1 cellular context compared by ENCODE assay signal in the genomic region with DNA sequence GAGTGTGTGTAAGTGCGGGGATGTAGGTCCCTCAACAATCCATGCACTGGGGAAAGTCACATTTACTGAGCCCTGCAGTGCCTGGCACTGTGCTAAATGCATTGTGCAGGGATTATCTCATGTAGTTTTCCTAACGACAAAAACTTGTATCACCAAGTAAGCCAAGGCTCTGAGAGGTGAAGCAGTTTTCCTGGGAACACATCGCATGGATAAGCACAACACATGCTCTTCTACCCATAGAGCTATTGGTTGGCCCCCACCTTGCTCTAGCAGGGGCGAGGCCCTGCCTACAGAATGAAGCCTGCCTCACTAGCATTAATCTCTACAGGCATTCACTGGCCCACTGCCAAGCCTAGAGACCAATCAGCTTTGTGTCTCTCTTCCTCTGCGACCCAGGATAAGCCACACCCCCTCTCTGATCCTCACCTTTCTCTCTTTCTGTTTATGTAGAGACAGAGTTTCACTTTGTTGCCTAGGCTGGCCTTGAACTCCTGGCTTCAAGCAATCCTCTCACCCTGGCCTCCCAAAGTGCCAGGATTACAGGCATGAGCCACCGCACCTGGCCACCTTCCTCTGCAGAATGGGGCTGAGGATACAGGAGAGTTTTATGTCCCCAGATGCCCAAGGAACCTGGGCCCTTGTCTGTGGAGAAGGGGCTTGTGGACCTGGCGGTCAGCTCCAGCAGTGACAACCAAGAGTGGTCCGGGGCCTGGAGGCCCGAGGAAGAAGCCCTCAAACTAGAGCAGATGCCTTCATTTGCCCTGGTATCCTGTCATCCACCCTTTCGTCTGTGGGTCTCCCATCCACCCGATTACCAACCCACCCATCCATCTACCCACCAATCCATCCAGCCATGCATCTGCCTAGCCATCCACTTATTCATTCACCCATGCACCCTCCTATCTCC.
A peak's percentile ranks its signal among the peaks of the same experiment; 100 is the strongest.
TF ChIP-seq lines count a peak whose summit lies in the region.

No MANE protein-coding gene starts in this region.

TF ChIP-seq in HepG2, 621 proteins besides CTCF, POLR2A, EP300 and RAD21 (continued from another document):
- TF ChIP-seq IKZF5 (CRISPR knock-in tag; IDR thresholded peaks at IDR 0.05) (peak; percentile 74), POLR2AphosphoS5 (IDR thresholded peaks at IDR 0.05; ENCODE audit: low read depth, low read length) (no peak; the same call in 1 of the 2 replicates), HNF4G (IDR thresholded peaks at IDR 0.05; ENCODE audit: borderline replicate concordance, low read depth, low read length) (0 out of 2 replicates have a peak, but pooled peaks have one; percentile 3), HNF4G (CRISPR knock-in tag; IDR thresholded peaks at IDR 0.05; ENCODE audit: borderline replicate concordance, low read depth) (0 out of 2 replicates have a peak, but pooled peaks have one; percentile 31), CREM (IDR thresholded peaks at IDR 0.05) (peak; percentile 22; the same call in 1 of the 2 replicates), CREM (CRISPR knock-in tag; IDR thresholded peaks at IDR 0.05) (no peak), ZNF44 (CRISPR knock-in tag; IDR thresholded peaks at IDR 0.05) (no peak), ZNF333 (CRISPR knock-in tag; IDR thresholded peaks at IDR 0.05; ENCODE audit: borderline replicate concordance) (no peak), ZNF761 (CRISPR knock-in tag; conservative IDR thresholded peaks at IDR 0.05) (no peak; the same call in 1 of the 2 replicates)
